ENCODE assay signal across 1 cellular context in genomic region chr1:27658951-27659496, GRCh38.
TF ChIP-seq lines count a peak whose summit lies in the region.

No MANE protein-coding gene starts in this region.

TF ChIP-seq in K562, 482 proteins besides CTCF, POLR2A, EP300 and RAD21:
- TF ChIP-seq ZNF740 (CRISPR knock-in tag; IDR thresholded peaks at IDR 0.05) (no peak), ZNF740 (tag; IDR thresholded peaks at IDR 0.05) (no peak), ZNF551 (CRISPR knock-in tag; IDR thresholded peaks at IDR 0.05) (no peak), STAG1 (CRISPR knock-in tag; IDR thresholded peaks at IDR 0.05; ENCODE audit: borderline replicate concordance) (peak; percentile 14; the same call in 1 of the 2 replicates), ARID1B (IDR thresholded peaks at IDR 0.05) (0 out of 2 replicates have a peak, but pooled peaks have one; percentile 8), KLF6 (CRISPR knock-in tag; IDR thresholded peaks at IDR 0.05; ENCODE audit: borderline replicate concordance) (no peak), SREBF1 (IDR thresholded peaks at IDR 0.05; ENCODE audit: borderline replicate concordance, low read depth, low read length) (no peak), FOXK2 (conservative IDR thresholded peaks at IDR 0.05 in 1 of 2, IDR thresholded peaks at IDR 0.05 in 1 of 2; ENCODE audit: low read depth in 2 of 2) (no peak), JUND (IDR thresholded peaks at IDR 0.05; ENCODE audit: borderline replicate concordance, low read depth, low read length) (0 out of 2 replicates have a peak, but pooled peaks have one; percentile 2), JUND (tag; IDR thresholded peaks at IDR 0.05; ENCODE audit: borderline replicate concordance, low read depth, low read length) (no peak), ZNF347 (CRISPR knock-in tag; IDR thresholded peaks at IDR 0.05; ENCODE audit: low read depth) (no peak), HDAC2 (IDR thresholded peaks at IDR 0.05) (0 out of 2 replicates have a peak, but pooled peaks have one; percentile 25), CTBP1 (IDR thresholded peaks at IDR 0.05; ENCODE audit: borderline replicate concordance) (0 out of 2 replicates have a peak, but pooled peaks have one; percentile 10), MCM3 (IDR thresholded peaks at IDR 0.05) (no peak), TAF7 (tag; IDR thresholded peaks at IDR 0.05) (no peak), JUN (IDR thresholded peaks at IDR 0.05; ENCODE audit: borderline replicate concordance, low read depth, low read length) (0 out of 2 replicates have a peak, but pooled peaks have one; percentile 7), JUN (CRISPR knock-in tag; IDR thresholded peaks at IDR 0.05; ENCODE audit: borderline replicate concordance) (no peak), NRF1 (conservative IDR thresholded peaks at IDR 0.05 in 1 of 2, IDR thresholded peaks at IDR 0.05 in 1 of 2) (0 out of 4 replicates have a peak, but pooled peaks of 1 of the 2 experiments have one; percentile 10), YY1 (IDR thresholded peaks at IDR 0.05; ENCODE audit: borderline replicate concordance in 1 of 3, control insufficient read depth in 1 of 3, extremely low read depth in 1 of 3, insufficient read depth in 3 of 3, insufficient read length in 1 of 3, insufficient replicate concordance in 2 of 3, low read depth in 1 of 3, low read length in 2 of 3) (peak in 1 of 3 experiments; percentile 3), RAD51 (IDR thresholded peaks at IDR 0.05; ENCODE audit: borderline replicate concordance, low read depth) (no peak), ZNF134 (CRISPR knock-in tag; conservative IDR thresholded peaks at IDR 0.05) (no peak), ZFX (CRISPR knock-in tag; IDR thresholded peaks at IDR 0.05) (no peak)
- TF ChIP-seq, protein P1, sequence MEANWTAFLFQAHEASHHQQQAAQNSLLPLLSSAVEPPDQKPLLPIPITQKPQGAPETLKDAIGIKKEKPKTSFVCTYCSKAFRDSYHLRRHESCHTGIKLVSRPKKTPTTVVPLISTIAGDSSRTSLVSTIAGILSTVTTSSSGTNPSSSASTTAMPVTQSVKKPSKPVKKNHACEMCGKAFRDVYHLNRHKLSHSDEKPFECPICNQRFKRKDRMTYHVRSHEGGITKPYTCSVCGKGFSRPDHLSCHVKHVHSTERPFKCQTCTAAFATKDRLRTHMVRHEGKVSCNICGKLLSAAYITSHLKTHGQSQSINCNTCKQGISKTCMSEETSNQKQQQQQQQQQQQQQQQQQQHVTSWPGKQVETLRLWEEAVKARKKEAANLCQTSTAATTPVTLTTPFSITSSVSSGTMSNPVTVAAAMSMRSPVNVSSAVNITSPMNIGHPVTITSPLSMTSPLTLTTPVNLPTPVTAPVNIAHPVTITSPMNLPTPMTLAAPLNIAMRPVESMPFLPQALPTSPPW (CRISPR knock-in tag; IDR thresholded peaks at IDR 0.05) = no peak
- TF ChIP-seq, protein P2, sequence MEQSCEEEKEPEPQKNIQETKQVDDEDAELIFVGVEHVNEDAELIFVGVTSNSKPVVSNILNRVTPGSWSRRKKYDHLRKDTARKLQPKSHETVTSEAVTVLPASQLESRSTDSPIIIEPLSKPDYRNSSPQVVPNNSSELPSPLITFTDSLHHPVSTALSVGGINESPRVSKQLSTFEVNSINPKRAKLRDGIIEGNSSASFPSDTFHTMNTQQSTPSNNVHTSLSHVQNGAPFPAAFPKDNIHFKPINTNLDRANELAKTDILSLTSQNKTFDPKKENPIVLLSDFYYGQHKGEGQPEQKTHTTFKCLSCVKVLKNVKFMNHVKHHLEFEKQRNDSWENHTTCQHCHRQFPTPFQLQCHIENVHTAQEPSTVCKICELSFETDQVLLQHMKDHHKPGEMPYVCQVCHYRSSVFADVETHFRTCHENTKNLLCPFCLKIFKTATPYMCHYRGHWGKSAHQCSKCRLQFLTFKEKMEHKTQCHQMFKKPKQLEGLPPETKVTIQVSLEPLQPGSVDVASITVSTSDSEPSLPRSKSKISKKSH (CRISPR knock-in tag; IDR thresholded peaks at IDR 0.05) = no peak
- TF ChIP-seq, protein P3, sequence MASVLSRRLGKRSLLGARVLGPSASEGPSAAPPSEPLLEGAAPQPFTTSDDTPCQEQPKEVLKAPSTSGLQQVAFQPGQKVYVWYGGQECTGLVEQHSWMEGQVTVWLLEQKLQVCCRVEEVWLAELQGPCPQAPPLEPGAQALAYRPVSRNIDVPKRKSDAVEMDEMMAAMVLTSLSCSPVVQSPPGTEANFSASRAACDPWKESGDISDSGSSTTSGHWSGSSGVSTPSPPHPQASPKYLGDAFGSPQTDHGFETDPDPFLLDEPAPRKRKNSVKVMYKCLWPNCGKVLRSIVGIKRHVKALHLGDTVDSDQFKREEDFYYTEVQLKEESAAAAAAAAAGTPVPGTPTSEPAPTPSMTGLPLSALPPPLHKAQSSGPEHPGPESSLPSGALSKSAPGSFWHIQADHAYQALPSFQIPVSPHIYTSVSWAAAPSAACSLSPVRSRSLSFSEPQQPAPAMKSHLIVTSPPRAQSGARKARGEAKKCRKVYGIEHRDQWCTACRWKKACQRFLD (CRISPR knock-in tag; IDR thresholded peaks at IDR 0.05) = 0 out of 2 replicates have a peak, but pooled peaks have one; percentile 8
TF ChIP-seq in K562: peak in this region for 9.
